In genomic region chrX:18286322-18286831, GRCh38 we compare ENCODE assay signal across 18 cellular contexts.
DNase-seq lines count a peak whose midpoint lies in the region; ATAC-seq, FAIRE-seq and TF ChIP-seq lines count a peak whose summit lies in the region.
"Had no signal": no experiment of that assay in that cellular context is flagged by ENCODE, and none has a peak within 500 bp of the region (broad histone marks: within the 10 kb centered on the region; RNA-seq: fewer than 3 reads in every experiment).

No MANE protein-coding gene starts in this region.

- POLR2A ChIA-PET in IMR-90 (lab: Charles Lee; ENCODE audit: unreplicated experiment) = no interaction called here
- POLR2A ChIA-PET in H1 (lab: Charles Lee; ENCODE audit: partially characterized antibody) = no interaction called here

- TF ChIP-seq POLR2A in IMR-90 (IDR thresholded peaks at IDR 0.05; ENCODE audit: low read depth, low read length) (no peak), H1 (IDR thresholded peaks at IDR 0.05; ENCODE audit: control extremely low read depth in 1 of 2, low read depth in 2 of 2, low read length in 2 of 2) (no peak), body of pancreas (IDR thresholded peaks at IDR 0.05) (no peak)

- H3K27ac Mint-ChIP-seq in neural progenitor cell = peak overlapping the region; percentile 58

- no peaks in the 10 kb centered on the region for H3K4me1 ChIP-seq in IMR-90 (ENCODE audit: control insufficient read depth, insufficient read depth, low read length)
- peaks cover 2 to 8% (median 6%) of the 10 kb centered on the region in 4 experiments; a peak in 4 of 7 replicates for H3K4me1 ChIP-seq in H1 (replicated peaks in 1 of 4; ENCODE audit: control insufficient read depth in 3 of 4, insufficient read depth in 4 of 4, low read length in 3 of 4)
- peaks cover 32% of the 10 kb centered on the region for H3K4me1 ChIP-seq in neural progenitor cell
- H3K4me1 ChIP-seq in body of pancreas = no peaks in the 10 kb centered on the region

- no peaks in the 10 kb centered on the region for H3K79me1 ChIP-seq in IMR-90 (ENCODE audit: low read depth in 1 of 2, low read length in 2 of 2)
- H3K79me1 ChIP-seq in H1 (ENCODE audit: low read depth, low read length) = no peaks in the 10 kb centered on the region

- H3K27ac ChIP-seq in IMR-90 (ENCODE audit: insufficient read depth, low read length) (no peak overlapping the region), H1 (ENCODE audit: low read depth, low read length) (no peak overlapping the region), neural progenitor cell (no peak overlapping the region), body of pancreas (no peak overlapping the region)
- H3K27ac ChIP-seq: HL-60 had no signal

- peaks cover 15% of the 10 kb centered on the region for H3K4me1 Mint-ChIP-seq in neural progenitor cell

- H4K8ac ChIP-seq in IMR-90 (ENCODE audit: low read depth in 2 of 2, low read length in 2 of 2) (no peak overlapping the region), H1 (ENCODE audit: extremely low read depth, insufficient read depth, low read length) (no peak overlapping the region)

- no peak overlapping the region for H3K4me3 Mint-ChIP-seq in neural progenitor cell

- H3K14ac ChIP-seq in IMR-90 (replicated peaks; ENCODE audit: low read depth, low read length) (no peak overlapping the region), H1 (ENCODE audit: insufficient read length) (no peak overlapping the region)

- H3K9ac ChIP-seq in IMR-90 (ENCODE audit: low read depth, low read length) (no peak overlapping the region), H1 (replicated peaks in 1 of 4; ENCODE audit: extremely low read depth in 1 of 4, low read depth in 3 of 4, low read length in 3 of 4) (no peak overlapping the region), neural progenitor cell (no peak overlapping the region)

- H3K56ac ChIP-seq in IMR-90 (ENCODE audit: extremely low read depth, insufficient read depth, low read length) (no peak overlapping the region), H1 (replicated peaks; ENCODE audit: insufficient read length, low read depth, low read length) (no peak overlapping the region)

- TF ChIP-seq CTCF in IMR-90 (conservative IDR thresholded peaks at IDR 0.05; ENCODE audit: low read depth, low read length) = no peak
- TF ChIP-seq CTCF in H1 (IDR thresholded peaks at IDR 0.05; ENCODE audit: control extremely low read depth in 1 of 3, insufficient read depth in 1 of 3, low read depth in 1 of 3, low read length in 3 of 3) = no peak
- TF ChIP-seq CTCF in neural progenitor cell (IDR thresholded peaks at IDR 0.05) = no peak
- TF ChIP-seq CTCF in body of pancreas (IDR thresholded peaks at IDR 0.05) = no peak

- no peaks in the 10 kb centered on the region for H4K20me1 ChIP-seq in IMR-90 (ENCODE audit: insufficient read depth, low read length)
- no peaks in the 10 kb centered on the region for H4K20me1 ChIP-seq in H1 (replicated peaks in 1 of 2; ENCODE audit: control insufficient read depth in 1 of 2, insufficient read depth in 2 of 2, low read length in 2 of 2)
- no peaks in the 10 kb centered on the region for H4K20me1 ChIP-seq in neural progenitor cell (ENCODE audit: low read depth)

- H3K9me3 ChIP-seq in IMR-90 (ENCODE audit: control insufficient read depth, insufficient read depth, low read length) = no peaks in the 10 kb centered on the region
- no peaks in the 10 kb centered on the region for H3K9me3 ChIP-seq in H1 (ENCODE audit: insufficient read depth in 2 of 2, low read depth in 1 of 2, low read length in 1 of 2)
- H3K9me3 ChIP-seq in neural progenitor cell (ENCODE audit: low read depth) = no peaks in the 10 kb centered on the region
- H3K9me3 ChIP-seq in body of pancreas = no peaks in the 10 kb centered on the region
- H3K9me3 ChIP-seq: HAP-1 had no signal

- intact Hi-C loops in IMR-90 (cut with micrococcal nuclease) = no loop called here
- intact Hi-C loops in body of pancreas (cut with DNase I) = no loop called here

- FAIRE-seq in H1 (lab: Jason Lieb, UNC) = peak; percentile 68

- H4K5ac ChIP-seq in IMR-90 (ENCODE audit: low read depth, low read length) = no peak overlapping the region
- no peak overlapping the region for H4K5ac ChIP-seq in H1 (ENCODE audit: insufficient read length, low read depth, low read length)

- no TSS peak for BruUV-seq in IMR-90 (replicated peaks; lab: Mats Ljungman, UMichigan)

- H3K9me1 ChIP-seq in IMR-90 (ENCODE audit: insufficient read depth, low read length) = no peaks in the 10 kb centered on the region

- H3K4ac ChIP-seq in IMR-90 (ENCODE audit: low read depth, low read length) (no peak overlapping the region), H1 (replicated peaks; ENCODE audit: insufficient read length, low read depth, low read length) (no peak overlapping the region)

- in situ Hi-C loops in G401 (cut with HindIII; ENCODE audit: low sequenced_read_pairs) = no loop called here
- in situ Hi-C loops in IMR-90 (cut with MboI; ENCODE audit: low sequenced_read_pairs) = no loop called here

- H3K23ac ChIP-seq in IMR-90 (ENCODE audit: low read depth, low read length) = no peak overlapping the region
- H3K23ac ChIP-seq in H1 (ENCODE audit: insufficient read length) = no peak overlapping the region

- H2BK20ac ChIP-seq in IMR-90 (ENCODE audit: low read depth, low read length) (no peak overlapping the region), H1 (ENCODE audit: low read length) (no peak overlapping the region)

- WGBS in IMR-90 (ENCODE audit: extremely low coverage in 2 of 2, insufficient read length in 1 of 2), 2 experiments = 63% methylated on average over 1 of the region's 3 CpGs; no CpG with 5 or more reads in 1 of the 2 experiments
- 56% methylated on average over 3 of the region's 3 CpGs; no CpG with 5 or more reads in 1 of the 2 experiments for WGBS in H1 (ENCODE audit: extremely low coverage in 1 of 2, insufficient coverage in 1 of 2, insufficient read length in 1 of 2, insufficient replicate concordance in 2 of 2, low coverage in 1 of 2, low lambda C conversion rate in 2 of 2, missing lambda C conversion rate in 1 of 2), 2 experiments
- 70 to 76% methylated on average over 3 of the region's 3 CpGs for WGBS in body of pancreas, 2 donors

- H2AK5ac ChIP-seq in IMR-90 (ENCODE audit: low read depth, low read length) = no peak overlapping the region
- no peak overlapping the region for H2AK5ac ChIP-seq in H1 (ENCODE audit: low read depth, low read length)

- H2AK9ac ChIP-seq in IMR-90 (replicated peaks; ENCODE audit: low read depth, low read length, poor library complexity) = no peak overlapping the region

- no peak overlapping the region for H4K91ac ChIP-seq in IMR-90 (ENCODE audit: insufficient read depth, low read depth, low read length)
- H4K91ac ChIP-seq in H1 (replicated peaks; ENCODE audit: insufficient read length, low read length) = no peak overlapping the region

- H3K4me3 ChIP-seq in IMR-90 (ENCODE audit: insufficient read depth, low read depth, low read length) (no peak overlapping the region), H1 (ENCODE audit: extremely low read depth in 1 of 4, insufficient read depth in 2 of 4, low read depth in 3 of 4, low read length in 4 of 4) (no peak overlapping the region), neural progenitor cell (no peak overlapping the region), body of pancreas (no peak overlapping the region)
- H3K4me3 ChIP-seq: HAP-1 had no signal

- H2BK12ac ChIP-seq in H1 (ENCODE audit: low read depth, low read length) = no peak overlapping the region

- no peak for TF ChIP-seq RAD21 in IMR-90 (IDR thresholded peaks at IDR 0.05; ENCODE audit: low read length)
- no peak for TF ChIP-seq RAD21 in H1 (IDR thresholded peaks at IDR 0.05 in 1 of 2, conservative IDR thresholded peaks at IDR 0.05 in 1 of 2; ENCODE audit: low read depth in 2 of 2, low read length in 2 of 2)

- peaks cover 8% of the 10 kb centered on the region for H3F3A ChIP-seq in neural progenitor cell (ENCODE audit: low read depth)

- CTCF ChIA-PET in IMR-90 (lab: Yijun Ruan, JAX) = no interaction called here
- CTCF ChIA-PET in H1 (lab: Charles Lee; ENCODE audit: partially characterized antibody) = no interaction called here

- H3K27me3 Mint-ChIP-seq in neural progenitor cell (ENCODE audit: insufficient read depth, low read depth) = no peaks in the 10 kb centered on the region

- H2BK120ac ChIP-seq in IMR-90 (ENCODE audit: low read depth, low read length) (no peak overlapping the region), H1 (replicated peaks; ENCODE audit: low read depth, low read length) (no peak overlapping the region)

- H2AFZ ChIP-seq in IMR-90 (replicated peaks; ENCODE audit: low read length, poor library complexity) (no peak overlapping the region), H1 (ENCODE audit: low read length) (no peak overlapping the region), neural progenitor cell (replicated peaks) (no peak overlapping the region)

- H2BK15ac ChIP-seq in IMR-90 (ENCODE audit: low read depth, low read length) (no peak overlapping the region), H1 (ENCODE audit: low read length) (no peak overlapping the region)

- dilution Hi-C loops in IMR-90 (cut with HindIII; ENCODE audit: low sequenced_read_pairs, unreplicated experiment) = no loop called here

- H3K27me3 ChIP-seq in IMR-90 (ENCODE audit: control insufficient read depth, insufficient read depth, low read length) (no peaks in the 10 kb centered on the region), H1 (replicated peaks in 1 of 4; ENCODE audit: control insufficient read depth in 3 of 4, extremely low read depth in 1 of 4, insufficient read depth in 3 of 4, low read length in 3 of 4) (no peaks in the 10 kb centered on the region), neural progenitor cell (no peaks in the 10 kb centered on the region), body of pancreas (no peaks in the 10 kb centered on the region)

- H2BK5ac ChIP-seq in IMR-90 (ENCODE audit: low read depth, low read length, poor library complexity, severe bottlenecking) = no peak overlapping the region
- no peak overlapping the region for H2BK5ac ChIP-seq in H1 (ENCODE audit: low read depth, low read length)

- H3K4me2 ChIP-seq in IMR-90 (ENCODE audit: low read depth, low read length) (no peak overlapping the region), H1 (ENCODE audit: insufficient read depth in 1 of 2, low read depth in 2 of 2, low read length in 2 of 2) (peak overlapping the region in 1 of 2 experiments; percentile 28; a peak in 1 of 4 replicates), neural progenitor cell (no peak overlapping the region)

- peaks cover 26% of the 10 kb centered on the region for H3K9me3 Mint-ChIP-seq in neural progenitor cell

- peak; percentile 6 for DNase-seq in G401 (ENCODE audit: low spot score)
- no peak for DNase-seq in IMR-90
- DNase-seq in H1 (ENCODE audit: low read depth in 1 of 2, low spot score in 2 of 2) = no peak
- no peak for DNase-seq in neural progenitor cell (ENCODE audit: low spot score)
- DNase-seq in body of pancreas = no peak
- no peak for DNase-seq in NK-92 (lab: John Stamatoyannopoulos, UW; ENCODE audit: unreplicated experiment)
- no peak for DNase-seq in AG08395 (ENCODE audit: low spot score)
- no peak for DNase-seq in hippocampal formation (lab: John Stamatoyannopoulos, UW)
- DNase-seq: C1 segment of cervical spinal cord, DMS79, KBM-7, NCI-H1105 treated with DMSO at 0.1 percent for 48 hours, NCI-H1694, NCI-H510A treated with DMSO at 0.1 percent for 48 hours, NCI-H82, PC-3 had no signal

- no peaks in the 10 kb centered on the region for H3K23me2 ChIP-seq in H1 (ENCODE audit: low read depth, low read length)

- H3K36me3 ChIP-seq in IMR-90 (ENCODE audit: control insufficient read depth, insufficient read depth, low read length) (no peaks in the 10 kb centered on the region), H1 (ENCODE audit: control insufficient read depth in 2 of 4, insufficient read depth in 4 of 4, low read length in 3 of 4) (no peaks in the 10 kb centered on the region), neural progenitor cell (no peaks in the 10 kb centered on the region), body of pancreas (replicated peaks in 1 of 2; ENCODE audit: insufficient read depth in 1 of 2, low read depth in 2 of 2) (no peaks in the 10 kb centered on the region)
- H3K36me3 ChIP-seq: HAP-1 had no signal

- H3K18ac ChIP-seq in IMR-90 (ENCODE audit: low read depth, low read length) (no peak overlapping the region), H1 (ENCODE audit: extremely low read depth, low read length) (no peak overlapping the region)

- peaks cover 4% of the 10 kb centered on the region for H3K36me3 Mint-ChIP-seq in neural progenitor cell

- TF ChIP-seq EP300 in H1 (IDR thresholded peaks at IDR 0.05; ENCODE audit: borderline replicate concordance in 1 of 2, low read depth in 2 of 2, low read length in 2 of 2) = no peak

- ATAC-seq in IMR-90 (ENCODE audit: low read depth) (no peak), body of pancreas (no peak)
- ATAC-seq: PC-3 had no signal

- peaks cover 0 to 10% of the 10 kb centered on the region in 2 experiments; a peak in 1 of 4 replicates for H3K79me2 ChIP-seq in H1 (ENCODE audit: control insufficient read depth in 1 of 2, insufficient read depth in 2 of 2, low read length in 2 of 2)
- H3K79me2 ChIP-seq in neural progenitor cell (ENCODE audit: low read depth) = peaks cover 11% of the 10 kb centered on the region
